In genomic region chr16:69644790-69645189, GRCh38 we compare ENCODE assay signal across 22 cellular contexts.
DNase-seq lines count a peak whose midpoint lies in the region; ATAC-seq, FAIRE-seq and TF ChIP-seq lines count a peak whose summit lies in the region.
"Had no signal": no experiment of that assay in that cellular context is flagged by ENCODE, and none has a peak within 500 bp of the region (broad histone marks: within the 10 kb centered on the region; RNA-seq: fewer than 3 reads in every experiment).

No MANE protein-coding gene starts in this region.

- H4K20me1 ChIP-seq in MM.1S (ENCODE audit: insufficient read depth, low read length) = no peaks in the 10 kb centered on the region

- H3K9me2 ChIP-seq in MM.1S (replicated peaks; ENCODE audit: insufficient read depth, low read length) = no peaks in the 10 kb centered on the region
- H3K9me2 ChIP-seq: SK-N-SH had no signal

- no peak overlapping the region for H3K9ac ChIP-seq in MM.1S (ENCODE audit: low read length)
- H3K9ac ChIP-seq: BLaER1, SK-N-SH had no signal

- peaks cover 2% of the 10 kb centered on the region for H3K4me1 Mint-ChIP-seq in activated naive CD8-positive, alpha-beta T cell treated with anti-CD3 and anti-CD28 coated beads for 36 hours
- H3K4me1 Mint-ChIP-seq in activated naive CD8-positive, alpha-beta T cell treated with anti-CD3 and anti-CD28 coated beads, Interleukin-2, amount 50 U/mL, for 24 hours = peaks cover 3% of the 10 kb centered on the region

- peak overlapping the region; percentile 10 for H3K27ac Mint-ChIP-seq in activated naive CD8-positive, alpha-beta T cell treated with anti-CD3 and anti-CD28 coated beads for 36 hours
- no peak overlapping the region for H3K27ac Mint-ChIP-seq in activated naive CD8-positive, alpha-beta T cell treated with anti-CD3 and anti-CD28 coated beads, Interleukin-2, amount 50 U/mL, for 24 hours
- H3K27ac Mint-ChIP-seq: CD4-positive, alpha-beta T cell had no signal

- H3K27me3 ChIP-seq in MM.1S (replicated peaks; ENCODE audit: insufficient read depth, low read length) = no peaks in the 10 kb centered on the region
- H3K27me3 ChIP-seq: BLaER1 had no signal

- peaks cover 9% of the 10 kb centered on the region for H3K36me3 Mint-ChIP-seq in activated naive CD8-positive, alpha-beta T cell treated with anti-CD3 and anti-CD28 coated beads for 36 hours
- H3K36me3 Mint-ChIP-seq in activated naive CD8-positive, alpha-beta T cell treated with anti-CD3 and anti-CD28 coated beads, Interleukin-2, amount 50 U/mL, for 24 hours (ENCODE audit: low read depth) = peaks cover 24% of the 10 kb centered on the region

- no peak overlapping the region for H3K27ac ChIP-seq in MM.1S (ENCODE audit: low read length)
- H3K27ac ChIP-seq: 22Rv1, BLaER1 had no signal

- peak; percentile 41 for FAIRE-seq in endometrium (lab: Jason Lieb, UNC)
- FAIRE-seq: HepG2 had no signal

- TF ChIP-seq CTCF in MM.1S (IDR thresholded peaks at IDR 0.05; ENCODE audit: low read length) = no peak

- H3K36me3 ChIP-seq in MM.1S (replicated peaks; ENCODE audit: insufficient read depth, low read length) = no peaks in the 10 kb centered on the region; the same call in 1 of the 2 replicates

- no peak overlapping the region for H2AFZ ChIP-seq in MM.1S (ENCODE audit: low read length)

- H3K4me2 ChIP-seq in MM.1S (ENCODE audit: low read depth, low read length) = no peak overlapping the region
- H3K4me2 ChIP-seq: BLaER1, SK-N-SH had no signal

- H3K4me3 Mint-ChIP-seq in activated naive CD8-positive, alpha-beta T cell treated with anti-CD3 and anti-CD28 coated beads for 36 hours = no peak overlapping the region
- H3K4me3 Mint-ChIP-seq in activated naive CD8-positive, alpha-beta T cell treated with anti-CD3 and anti-CD28 coated beads, Interleukin-2, amount 50 U/mL, for 24 hours = no peak overlapping the region
- H3K4me3 Mint-ChIP-seq: CD4-positive, alpha-beta T cell had no signal

- no peaks in the 10 kb centered on the region for H3K27me3 Mint-ChIP-seq in activated naive CD8-positive, alpha-beta T cell treated with anti-CD3 and anti-CD28 coated beads for 36 hours
- no peaks in the 10 kb centered on the region for H3K27me3 Mint-ChIP-seq in activated naive CD8-positive, alpha-beta T cell treated with anti-CD3 and anti-CD28 coated beads, Interleukin-2, amount 50 U/mL, for 24 hours
- H3K27me3 Mint-ChIP-seq: CD4-positive, alpha-beta T cell had no signal

- DNase-seq in activated naive CD8-positive, alpha-beta T cell treated with anti-CD3 and anti-CD28 coated beads for 36 hours = no peak
- no peak for DNase-seq in activated naive CD8-positive, alpha-beta T cell treated with anti-CD3 and anti-CD28 coated beads, Interleukin-2, amount 50 U/mL, for 24 hours
- DNase-seq in left lobe of liver (ENCODE audit: low spot score) (no peak), germinal center (ENCODE audit: low spot score) (no peak), MM.1S (no peak), middle frontal gyrus (ENCODE audit: extremely low spot score, low spot score) (no peak)
- DNase-seq: CD4-positive, alpha-beta T cell; DMS53; Karpas-422; NCI-H1092 treated with DMSO at 0.1 percent for 48 hours; NCI-H1436; NCI-H187 treated with DMSO at 0.1 percent for 48 hours; NCI-H2107; NCI-H446; NCI-H524 treated with DMSO at 0.1 percent for 48 hours; NCI-H774; PC-3; SK-N-SH had no signal

- ATAC-seq in activated naive CD8-positive, alpha-beta T cell treated with anti-CD3 and anti-CD28 coated beads, Interleukin-2, amount 50 U/mL, for 24 hours = no peak
- ATAC-seq in left lobe of liver = peak; percentile 59
- ATAC-seq: HepG2, PC-3 had no signal

- no peak overlapping the region for H3K4me3 ChIP-seq in MM.1S (ENCODE audit: low read length)
- H3K4me3 ChIP-seq: BLaER1 had no signal

- H3K9me3 Mint-ChIP-seq in activated naive CD8-positive, alpha-beta T cell treated with anti-CD3 and anti-CD28 coated beads for 36 hours = no peaks in the 10 kb centered on the region
- H3K9me3 Mint-ChIP-seq in activated naive CD8-positive, alpha-beta T cell treated with anti-CD3 and anti-CD28 coated beads, Interleukin-2, amount 50 U/mL, for 24 hours = no peaks in the 10 kb centered on the region
- H3K9me3 Mint-ChIP-seq: CD4-positive, alpha-beta T cell had no signal

- no peaks in the 10 kb centered on the region for H3K79me2 ChIP-seq in MM.1S (ENCODE audit: low read length)

- H3F3A ChIP-seq in MM.1S (ENCODE audit: insufficient read depth, low read length) = no peaks in the 10 kb centered on the region

- no peaks in the 10 kb centered on the region for H3K9me3 ChIP-seq in MM.1S (replicated peaks; ENCODE audit: insufficient read depth, low read length)
- H3K9me3 ChIP-seq: BLaER1, SK-N-SH had no signal

- H3K4me1 ChIP-seq in MM.1S (ENCODE audit: low read length) = no peaks in the 10 kb centered on the region
- H3K4me1 ChIP-seq: BLaER1 had no signal
